Comparison of ENCODE assay signal across 8 cellular contexts in the genomic region with DNA sequence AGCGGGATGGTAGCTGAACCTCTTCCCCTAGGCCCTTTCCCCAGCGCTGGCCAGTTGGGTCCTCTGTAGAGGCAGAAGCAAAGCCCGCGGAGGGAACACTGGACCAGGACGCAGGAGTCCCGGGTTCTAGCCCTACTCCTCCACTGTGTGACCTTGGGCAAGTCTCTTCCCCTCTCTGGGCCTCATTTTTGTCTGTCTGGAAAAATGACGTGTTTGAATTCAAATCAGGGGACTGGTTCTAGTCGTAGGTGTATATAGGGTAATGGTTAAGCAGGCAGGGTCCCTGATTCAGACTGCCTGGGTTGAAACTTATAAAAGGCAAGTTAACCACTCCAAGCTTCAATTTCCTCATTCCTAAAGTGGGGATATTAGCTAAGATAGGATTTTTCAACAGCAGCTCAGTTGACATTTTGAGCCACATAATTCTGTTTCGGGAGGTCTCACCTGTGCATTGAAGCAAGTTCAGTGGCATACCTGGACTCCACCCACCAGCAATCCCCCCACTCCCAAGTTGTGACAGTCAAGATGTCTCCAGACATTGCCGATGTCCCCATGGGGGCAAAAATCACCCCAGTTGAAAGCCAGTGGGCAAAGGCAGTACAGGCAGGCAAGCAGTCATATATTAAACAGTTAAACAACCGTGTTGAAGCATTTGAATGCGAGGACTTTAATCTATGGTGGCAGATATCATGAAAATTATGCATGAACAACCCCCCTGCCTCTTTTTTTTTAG. TPM values are rescaled to one million over a fixed set of nuclear protein-coding genes. Genes with fewer than 3 reads are reported as not detected.
DNase-seq lines count a peak whose midpoint lies in the region; ATAC-seq, FAIRE-seq and TF ChIP-seq lines count a peak whose summit lies in the region.

No MANE protein-coding gene starts in this region.

- BruUV-seq in HepG2 (replicated peaks; lab: Mats Ljungman, UMichigan) = TSS peak; percentile 82

- 8 to 12% (median 10%) methylated on average over 11 to 12 of the region's 12 CpGs for WGBS in adrenal gland, 4 donors
- WGBS in HepG2 (ENCODE audit: low lambda C conversion rate) = 2% methylated on average over 11 of the region's 12 CpGs
- 54% methylated on average over 12 of the region's 12 CpGs for WGBS in thymus

- no peaks in the 10 kb centered on the region for H4K20me1 ChIP-seq in HepG2 (ENCODE audit: insufficient read depth, low read length)

- H3K4me2 ChIP-seq in HepG2 (ENCODE audit: low read depth, low read length) = peak overlapping the region; percentile 100

- H3K79me2 ChIP-seq in HepG2 (ENCODE audit: insufficient read depth, low read length) = peaks cover 13% of the 10 kb centered on the region

- H3K36me3 ChIP-seq in adrenal gland (replicated peaks in 1 of 2) (peaks cover 0 to 6% of the 10 kb centered on the region in 2 donors), HepG2 (replicated peaks in 1 of 2; ENCODE audit: control insufficient read depth in 1 of 2, insufficient read depth in 2 of 2, low read length in 2 of 2) (no peaks in the 10 kb centered on the region), thymus (ENCODE audit: control insufficient read depth, insufficient read depth) (peaks cover 3% of the 10 kb centered on the region)

- peak; percentile 13; the same call in 2 of the 3 replicates for ATAC-seq in HepG2

- H3K27ac ChIP-seq in adrenal gland = peak overlapping the region; percentile 92 to 97 (median 94)
- peak overlapping the region; percentile 83 for H3K27ac ChIP-seq in HepG2 (ENCODE audit: extremely low read length, insufficient read depth, low read length)
- H3K27ac ChIP-seq in thymus (ENCODE audit: low read depth) = peak overlapping the region; percentile 72

- intact Hi-C loops in adrenal gland (cut with DNase I) = no loop called here
- intact Hi-C loops in HepG2 (cut with micrococcal nuclease; ENCODE audit: unreplicated experiment) = loop anchor here (1.0 to 2.0 kb wide), 4 partner anchors 37 to 203 kb away; partner anchors contain the start of genes DDX54 and RITA1

- H3K4me3 ChIP-seq in AG04449 (ENCODE audit: low read depth, low read length) = peak overlapping the region; percentile 91
- peak overlapping the region; percentile 38 to 79 (median 56) for H3K4me3 ChIP-seq in adrenal gland
- peak overlapping the region; percentile 57 to 90 (median 88) for H3K4me3 ChIP-seq in HepG2 (replicated peaks in 1 of 3; ENCODE audit: insufficient read depth in 1 of 3, low read depth in 2 of 3, low read length in 3 of 3)
- peak overlapping the region; percentile 54 for H3K4me3 ChIP-seq in thymus (ENCODE audit: low read length)

- no peak overlapping the region for H2AFZ ChIP-seq in HepG2 (ENCODE audit: low read length)

- TF ChIP-seq CTCF in AG04449 (IDR thresholded peaks at IDR 0.05; ENCODE audit: insufficient read depth, low read length, missing control alignments) (no peak), adrenal gland (IDR thresholded peaks at IDR 0.05) (peak in 1 of 6 experiments; percentile 10), HepG2 (CRISPR knock-in tag; IDR thresholded peaks at IDR 0.05) (no peak)

- TF ChIP-seq EP300 in HepG2 (IDR thresholded peaks at IDR 0.05; ENCODE audit: low read depth in 2 of 2, low read length in 2 of 2) (no peak), HepG2 (CRISPR knock-in tag; IDR thresholded peaks at IDR 0.05; ENCODE audit: borderline replicate concordance) (no peak)

- H3K27me3 ChIP-seq in adrenal gland (no peaks in the 10 kb centered on the region), HepG2 (ENCODE audit: control insufficient read depth in 1 of 2, insufficient read depth in 2 of 2, low read length in 2 of 2) (no peaks in the 10 kb centered on the region), thymus (ENCODE audit: control insufficient read depth, insufficient read depth) (no peaks in the 10 kb centered on the region)

- TF ChIP-seq RAD21 in HepG2 (CRISPR knock-in tag; IDR thresholded peaks at IDR 0.05) = no peak

- FAIRE-seq in HepG2 (lab: Jason Lieb, UNC) = no peak

- in situ Hi-C loops in HepG2 (cut with HindIII; ENCODE audit: extremely low pct_ligation_motif_present, low pct_unique_long_range_greater_than_20kb) = no loop called here

- CTCF ChIA-PET in AG04449 (lab: Yijun Ruan, JAX) (interaction anchor here (1.3 to 2.0 kb wide), 3 partner anchors 14 to 91 kb away, joined by 3 to 8 read pairs (median 4); no protein-coding TSS in a partner anchor), HepG2 (lab: Yijun Ruan, JAX; ENCODE audit: low intra/inter-chr PET ratio, low total read pairs) (no interaction called here)

- H3K9me3 ChIP-seq in adrenal gland (replicated peaks in 1 of 3) (no peaks in the 10 kb centered on the region), HepG2 (ENCODE audit: low read length) (no peaks in the 10 kb centered on the region), thymus (ENCODE audit: control insufficient read depth) (no peaks in the 10 kb centered on the region)

- peak overlapping the region; percentile 92 for H3K9ac ChIP-seq in HepG2 (ENCODE audit: insufficient read depth, low read depth, low read length)

- DNase-seq in AG04449 (ENCODE audit: low read depth, low spot score) (no peak), HT1080 (ENCODE audit: low read depth) (peak; percentile 43), adrenal gland (peak in 1 of 7 donors; percentile 56), HepG2 (ENCODE audit: low spot score) (no peak), amygdala (lab: John Stamatoyannopoulos, UW) (no peak), NCI-H146 treated with DMSO at 0.1 percent for 48 hours (lab: John Stamatoyannopoulos, UW; ENCODE audit: unreplicated experiment) (no peak), globus pallidus (ENCODE audit: low spot score) (no peak)

- H3K4me1 ChIP-seq in adrenal gland (replicated peaks in 1 of 2) = peaks cover 37 to 52% of the 10 kb centered on the region in 2 donors
- peaks cover 37% of the 10 kb centered on the region for H3K4me1 ChIP-seq in HepG2 (ENCODE audit: insufficient read depth, low read length)
- peaks cover 27% of the 10 kb centered on the region for H3K4me1 ChIP-seq in thymus (ENCODE audit: control insufficient read depth, insufficient read depth, low read length)

- TF ChIP-seq POLR2A in adrenal gland (IDR thresholded peaks at IDR 0.05) (no peak), HepG2 (IDR thresholded peaks at IDR 0.05; ENCODE audit: insufficient read depth in 1 of 2, low read depth in 2 of 2, low read length in 2 of 2) (peak in 1 of 2 experiments; percentile 59; a peak in 2 of 4 replicates)

- POLR2A ChIA-PET in AG04449 (lab: Yijun Ruan, JAX) (interaction anchor here (0.5 to 2.5 kb wide), 5 partner anchors 9 to 37 kb away, joined by 3 to 12 read pairs (median 4); partner anchors contain the start of gene DDX54), HepG2 (lab: Yijun Ruan, JAX) (interaction anchor here (0.8 to 4.2 kb wide), 18 partner anchors 7 to 1854 kb away, joined by 3 to 55 read pairs (median 7); partner anchors contain the start of genes DDX54, RITA1 and SLC8B1)

RNA-seq across cellular contexts. Expression of gene TPCN1, which starts 0.9 kb away (rescaled TPM):
- 10.2 and 12.1 TPM in 2 replicates for total RNA-seq in HT1080 (2014; rRNA removed; shearing (Covaris generic))
- 16.6 and 17.0 TPM in 2 replicates for polyA plus RNA-seq in HT1080 (2015; cell fraction: cytosol; rRNA removed)
- 54.1 and 64.8 TPM in 2 replicates for polyA plus RNA-seq in HT1080 (2015; cell fraction: nucleus; rRNA removed)
- total RNA-seq in adrenal gland (100 to 1,000 TPM in 3 of 8 donors, 10 to 100 TPM in 5; 50.4 to 144 (median 90.5) TPM), HepG2 (2016; rRNA removed; fragmentation: Illumina TruSeq; extraction: Trizol) (3.8 and 8.0 TPM in 2 replicates)
- polyA plus RNA-seq in adrenal gland (100 to 1,000 TPM in 1 of 3 donors, 10 to 100 TPM in 2; 35.1 to 198 (median 80.6) TPM), HepG2 (2011; rRNA removed) (26.8 and 33.5 TPM in 2 replicates), thymus (16.7 TPM)
- total RNA-seq in HepG2 (2016; cell fraction: cytosol; rRNA removed; fragmentation: Illumina TruSeq; extraction: Trizol; ENCODE audit: low read depth) = 4.4 and 4.6 TPM in 2 replicates
- 3.0 and 10.0 TPM in 2 replicates for total RNA-seq in HepG2 (2016; cell fraction: insoluble cytoplasmic fraction; rRNA removed; fragmentation: Illumina TruSeq; extraction: Trizol)
- total RNA-seq in HepG2 (2016; cell fraction: membrane; rRNA removed; fragmentation: Illumina TruSeq; extraction: Trizol) = 4.2 and 4.5 TPM in 2 replicates
- total RNA-seq in HepG2 (2016; cell fraction: nucleus; rRNA removed; fragmentation: Illumina TruSeq; extraction: Trizol) = 12.3 and 15.7 TPM in 2 replicates
- polyA plus RNA-seq in HepG2 (2011; cell fraction: cytosol; rRNA removed) = 10.3 and 10.4 TPM in 2 replicates
- 183 and 201 TPM in 2 replicates for polyA plus RNA-seq in HepG2 (2011; cell fraction: nucleus; rRNA removed)
- polyA plus RNA-seq in HepG2 (2012) = 18.0 and 21.8 TPM in 2 replicates
- 0.84 and 1.4 TPM in 2 replicates for polyA plus RNA-seq in HepG2 (2016; cell fraction: cytosol; fragmentation: Illumina TruSeq; extraction: Trizol; ENCODE audit: low read depth)
- 3.5 and 4.1 TPM in 2 replicates for polyA plus RNA-seq in HepG2 (2016; cell fraction: insoluble cytoplasmic fraction; fragmentation: Illumina TruSeq; extraction: Trizol; ENCODE audit: low read depth)
- 2.5 and 2.8 TPM in 2 replicates for polyA plus RNA-seq in HepG2 (2016; cell fraction: membrane; fragmentation: Illumina TruSeq; extraction: Trizol; ENCODE audit: low read depth)
- polyA plus RNA-seq in HepG2 (2016; cell fraction: nucleus; fragmentation: Illumina TruSeq; extraction: Trizol; ENCODE audit: insufficient read depth, low read depth) = 42.1 and 42.8 TPM in 2 replicates
- 40.0 and 48.9 TPM in 2 replicates for polyA minus RNA-seq in HepG2 (2011; rRNA and poly(A)+ RNA removed; ENCODE audit: low replicate concordance)
- 7.3 and 9.8 TPM in 2 replicates for polyA minus RNA-seq in HepG2 (2011; cell fraction: cytosol; rRNA and poly(A)+ RNA removed)
- 45.8 and 47.1 TPM in 2 replicates for polyA minus RNA-seq in HepG2 (2011; cell fraction: nucleus; rRNA and poly(A)+ RNA removed)

RNA-seq across cellular contexts. Expression of gene RITA1, which starts 36.6 kb away (rescaled TPM):
- total RNA-seq in HT1080 (2014; rRNA removed; shearing (Covaris generic)) = 50.0 and 58.8 TPM in 2 replicates
- polyA plus RNA-seq in HT1080 (2015; cell fraction: cytosol; rRNA removed) = 37.7 and 41.2 TPM in 2 replicates
- 15.7 and 19.1 TPM in 2 replicates for polyA plus RNA-seq in HT1080 (2015; cell fraction: nucleus; rRNA removed)
- total RNA-seq in adrenal gland (10 to 100 TPM; 32.5 to 84.1 (median 42.5) TPM), HepG2 (2016; rRNA removed; fragmentation: Illumina TruSeq; extraction: Trizol) (28.1 and 28.9 TPM in 2 replicates)
- polyA plus RNA-seq in adrenal gland (10 to 100 TPM; 17.5 to 19.6 (median 18.6) TPM), HepG2 (2011; rRNA removed) (12.4 and 14.3 TPM in 2 replicates), thymus (8.5 TPM)
- total RNA-seq in HepG2 (2016; cell fraction: cytosol; rRNA removed; fragmentation: Illumina TruSeq; extraction: Trizol; ENCODE audit: low read depth) = 34.7 and 44.4 TPM in 2 replicates
- 25.7 and 31.1 TPM in 2 replicates for total RNA-seq in HepG2 (2016; cell fraction: insoluble cytoplasmic fraction; rRNA removed; fragmentation: Illumina TruSeq; extraction: Trizol)
- 58.4 and 67.9 TPM in 2 replicates for total RNA-seq in HepG2 (2016; cell fraction: membrane; rRNA removed; fragmentation: Illumina TruSeq; extraction: Trizol)
- 16.2 and 17.8 TPM in 2 replicates for total RNA-seq in HepG2 (2016; cell fraction: nucleus; rRNA removed; fragmentation: Illumina TruSeq; extraction: Trizol)
- 13.8 and 16.3 TPM in 2 replicates for polyA plus RNA-seq in HepG2 (2011; cell fraction: cytosol; rRNA removed)
- polyA plus RNA-seq in HepG2 (2011; cell fraction: nucleus; rRNA removed) = 8.9 and 10.1 TPM in 2 replicates
- 8.6 and 10.6 TPM in 2 replicates for polyA plus RNA-seq in HepG2 (2012)
- 48.9 and 64.2 TPM in 2 replicates for polyA plus RNA-seq in HepG2 (2016; cell fraction: cytosol; fragmentation: Illumina TruSeq; extraction: Trizol; ENCODE audit: low read depth)
- 35.7 and 37.7 TPM in 2 replicates for polyA plus RNA-seq in HepG2 (2016; cell fraction: insoluble cytoplasmic fraction; fragmentation: Illumina TruSeq; extraction: Trizol; ENCODE audit: low read depth)
- polyA plus RNA-seq in HepG2 (2016; cell fraction: membrane; fragmentation: Illumina TruSeq; extraction: Trizol; ENCODE audit: low read depth) = 64.3 and 73.8 TPM in 2 replicates
- polyA plus RNA-seq in HepG2 (2016; cell fraction: nucleus; fragmentation: Illumina TruSeq; extraction: Trizol; ENCODE audit: insufficient read depth, low read depth) = 21.0 and 24.3 TPM in 2 replicates
- 12.2 and 25.5 TPM in 2 replicates for polyA minus RNA-seq in HepG2 (2011; rRNA and poly(A)+ RNA removed; ENCODE audit: low replicate concordance)
- 6.2 and 7.6 TPM in 2 replicates for polyA minus RNA-seq in HepG2 (2011; cell fraction: cytosol; rRNA and poly(A)+ RNA removed)
- 11.1 and 14.5 TPM in 2 replicates for polyA minus RNA-seq in HepG2 (2011; cell fraction: nucleus; rRNA and poly(A)+ RNA removed)

RNA-seq across cellular contexts. Expression of gene DDX54, which starts 36.9 kb away (rescaled TPM):
- 85.1 and 86.1 TPM in 2 replicates for total RNA-seq in HT1080 (2014; rRNA removed; shearing (Covaris generic))
- polyA plus RNA-seq in HT1080 (2015; cell fraction: cytosol; rRNA removed) = 56.7 and 62.2 TPM in 2 replicates
- 91.0 and 105 TPM in 2 replicates for polyA plus RNA-seq in HT1080 (2015; cell fraction: nucleus; rRNA removed)
- total RNA-seq in adrenal gland (100 to 1,000 TPM in 2 of 8 donors, 10 to 100 TPM in 6; 62.0 to 109 (median 79.9) TPM), HepG2 (2016; rRNA removed; fragmentation: Illumina TruSeq; extraction: Trizol) (45.1 and 59.7 TPM in 2 replicates)
- polyA plus RNA-seq in adrenal gland (10 to 100 TPM; 27.9 to 60.5 (median 44.4) TPM), HepG2 (2011; rRNA removed) (51.3 and 61.1 TPM in 2 replicates), thymus (49.8 TPM)
- 5.0 and 6.8 TPM in 2 replicates for total RNA-seq in HepG2 (2016; cell fraction: cytosol; rRNA removed; fragmentation: Illumina TruSeq; extraction: Trizol; ENCODE audit: low read depth)
- 44.2 and 60.5 TPM in 2 replicates for total RNA-seq in HepG2 (2016; cell fraction: insoluble cytoplasmic fraction; rRNA removed; fragmentation: Illumina TruSeq; extraction: Trizol)
- total RNA-seq in HepG2 (2016; cell fraction: membrane; rRNA removed; fragmentation: Illumina TruSeq; extraction: Trizol) = 15.7 and 17.4 TPM in 2 replicates
- total RNA-seq in HepG2 (2016; cell fraction: nucleus; rRNA removed; fragmentation: Illumina TruSeq; extraction: Trizol) = 30.5 and 38.6 TPM in 2 replicates
- polyA plus RNA-seq in HepG2 (2011; cell fraction: cytosol; rRNA removed) = 33.9 and 54.0 TPM in 2 replicates
- 56.0 and 66.1 TPM in 2 replicates for polyA plus RNA-seq in HepG2 (2011; cell fraction: nucleus; rRNA removed)
- 29.2 and 33.1 TPM in 2 replicates for polyA plus RNA-seq in HepG2 (2012)
- 4.2 and 4.5 TPM in 2 replicates for polyA plus RNA-seq in HepG2 (2016; cell fraction: cytosol; fragmentation: Illumina TruSeq; extraction: Trizol; ENCODE audit: low read depth)
- 61.6 and 69.4 TPM in 2 replicates for polyA plus RNA-seq in HepG2 (2016; cell fraction: insoluble cytoplasmic fraction; fragmentation: Illumina TruSeq; extraction: Trizol; ENCODE audit: low read depth)
- polyA plus RNA-seq in HepG2 (2016; cell fraction: membrane; fragmentation: Illumina TruSeq; extraction: Trizol; ENCODE audit: low read depth) = 8.9 and 13.8 TPM in 2 replicates
- polyA plus RNA-seq in HepG2 (2016; cell fraction: nucleus; fragmentation: Illumina TruSeq; extraction: Trizol; ENCODE audit: insufficient read depth, low read depth) = 93.7 and 96.2 TPM in 2 replicates
- polyA minus RNA-seq in HepG2 (2011; rRNA and poly(A)+ RNA removed; ENCODE audit: low replicate concordance) = 67.7 and 93.0 TPM in 2 replicates
- 23.5 and 27.4 TPM in 2 replicates for polyA minus RNA-seq in HepG2 (2011; cell fraction: cytosol; rRNA and poly(A)+ RNA removed)
- 26.4 and 35.3 TPM in 2 replicates for polyA minus RNA-seq in HepG2 (2011; cell fraction: nucleus; rRNA and poly(A)+ RNA removed)
